In the genomic region with DNA sequence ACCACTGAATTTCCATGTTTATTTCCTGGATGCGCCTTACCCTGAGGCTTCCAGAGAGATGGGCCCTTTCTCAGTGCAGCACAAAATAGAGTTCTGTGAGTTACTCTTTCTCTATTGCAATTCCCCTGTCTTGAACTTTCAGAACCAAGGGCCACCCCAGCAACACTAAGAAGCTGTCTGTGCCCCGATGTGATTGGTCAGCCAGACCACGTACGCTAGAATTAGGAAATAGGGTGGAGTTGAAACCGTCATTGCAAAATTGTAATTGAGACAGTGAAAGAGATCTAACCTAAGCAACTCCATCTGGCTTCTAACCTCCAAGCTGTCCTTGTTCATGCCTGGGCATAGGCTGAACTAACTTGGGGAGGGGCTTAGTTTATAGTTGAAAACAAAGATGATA, we compare ENCODE assay signal across 23 cellular contexts.
"Had no signal": no experiment of that assay in that cellular context is flagged by ENCODE, and none has a peak within 500 bp of the region (broad histone marks: within the 10 kb centered on the region; RNA-seq: fewer than 3 reads in every experiment).

No MANE protein-coding gene starts in this region.

- DNase-seq: cortex of kidney; effector memory CD8-positive, alpha-beta T cell; erythroblast; esophagus squamous epithelium; hypothalamus; immature natural killer cell; left ventricle myocardium superior; lower lobe of right lung; natural killer cell; occipital lobe; ovary; posterior cingulate gyrus; retina; right lobe of liver; small intestine; stimulated activated CD4-positive, alpha-beta T cell treated with anti-CD3 and anti-CD28 coated beads, Interleukin-15, amount 100 ng/mL, for 24 hours; stimulated activated CD4-positive, alpha-beta T cell treated with anti-CD3 and anti-CD28 coated beads, Interleukin-2, amount 100 ng/mL, for 48 hours; stimulated activated naive B cell treated with anti-CD40 and anti-IgM and Interleukin-4, amounts not matched to agents 10 μg/mL and 1 μg/mL and 100 μg/mL, for 72 hours; transverse colon; upper lobe of right lung; uterus had no signal

- H3K27ac Mint-ChIP-seq: effector memory CD8-positive, alpha-beta T cell; immature natural killer cell; memory B cell; natural killer cell; stimulated activated naive B cell treated with anti-CD40 and anti-IgM and Interleukin-4, amounts not matched to agents 10 μg/mL and 1 μg/mL and 100 μg/mL, for 72 hours; stimulated activated naive CD8-positive, alpha-beta T cell treated with anti-CD3 and anti-CD28 coated beads, Interleukin-15, Interleukin-2, amounts not matched to agents 100 ng/mL and 50 ng/mL, for 24 hours had no signal

- H3K4me3 ChIP-seq: esophagus squamous epithelium, lower lobe of right lung, ovary, right lobe of liver, transverse colon, upper lobe of right lung, uterus had no signal

- ATAC-seq: effector memory CD8-positive, alpha-beta T cell; left ventricle myocardium superior; lower lobe of right lung; natural killer cell; right lobe of liver; stimulated activated naive B cell treated with anti-CD40 and anti-IgM and Interleukin-4, amounts not matched to agents 10 μg/mL and 1 μg/mL and 100 μg/mL, for 72 hours; upper lobe of right lung had no signal

- H3K36me3 Mint-ChIP-seq: memory B cell; natural killer cell; stimulated activated naive B cell treated with anti-CD40 and anti-IgM and Interleukin-4, amounts not matched to agents 10 μg/mL and 1 μg/mL and 100 μg/mL, for 72 hours had no signal

- H3K9me3 ChIP-seq: lower lobe of right lung, ovary, right lobe of liver, transverse colon, upper lobe of right lung, uterus had no signal

- H3K4me1 Mint-ChIP-seq: immature natural killer cell; memory B cell; natural killer cell; stimulated activated naive B cell treated with anti-CD40 and anti-IgM and Interleukin-4, amounts not matched to agents 10 μg/mL and 1 μg/mL and 100 μg/mL, for 72 hours had no signal

- H3K27me3 ChIP-seq: esophagus squamous epithelium, ovary, right lobe of liver, transverse colon, upper lobe of right lung, uterus had no signal

- H3K4me1 ChIP-seq: esophagus squamous epithelium, lower lobe of right lung, right lobe of liver, transverse colon, upper lobe of right lung, uterus had no signal

- H3K27me3 Mint-ChIP-seq: effector memory CD8-positive, alpha-beta T cell; memory B cell; stimulated activated naive B cell treated with anti-CD40 and anti-IgM and Interleukin-4, amounts not matched to agents 10 μg/mL and 1 μg/mL and 100 μg/mL, for 72 hours; stimulated activated naive CD8-positive, alpha-beta T cell treated with anti-CD3 and anti-CD28 coated beads, Interleukin-15, Interleukin-2, amounts not matched to agents 100 ng/mL and 50 ng/mL, for 24 hours had no signal

- H3K4me3 Mint-ChIP-seq: effector memory CD8-positive, alpha-beta T cell; immature natural killer cell; memory B cell; natural killer cell; stimulated activated naive B cell treated with anti-CD40 and anti-IgM and Interleukin-4, amounts not matched to agents 10 μg/mL and 1 μg/mL and 100 μg/mL, for 72 hours; stimulated activated naive CD8-positive, alpha-beta T cell treated with anti-CD3 and anti-CD28 coated beads, Interleukin-15, Interleukin-2, amounts not matched to agents 100 ng/mL and 50 ng/mL, for 24 hours had no signal

- H3K36me3 ChIP-seq: esophagus squamous epithelium, lower lobe of right lung, ovary, right lobe of liver, transverse colon, upper lobe of right lung, uterus had no signal

- H3K27ac ChIP-seq: esophagus squamous epithelium, lower lobe of right lung, ovary, right lobe of liver, transverse colon, upper lobe of right lung, uterus had no signal
